Comparison of ENCODE assay signal across 9 cellular contexts in genomic region chr1:151721788-151722510, GRCh38. TPM values are rescaled to one million over a fixed set of nuclear protein-coding genes. Genes with fewer than 3 reads are reported as not detected.
DNase-seq lines count a peak whose midpoint lies in the region; ATAC-seq and TF ChIP-seq lines count a peak whose summit lies in the region.
"Had no signal": no experiment of that assay in that cellular context is flagged by ENCODE, and none has a peak within 500 bp of the region (broad histone marks: within the 10 kb centered on the region; RNA-seq: fewer than 3 reads in every experiment).

No MANE protein-coding gene starts in this region.

- CTCF ChIA-PET in activated naive CD4-positive, alpha-beta T cell treated with anti-CD3 and anti-CD28 coated beads for 36 hours (lab: Charles Lee), result interaction anchor here (0.6 to 1.3 kb wide), 3 partner anchors 101 to 164 kb away, joined by 3 to 6 read pairs (median 3); no protein-coding TSS in a partner anchor

- no peaks in the 10 kb centered on the region for H3K36me3 Mint-ChIP-seq in activated naive CD4-positive, alpha-beta T cell treated with anti-CD3 and anti-CD28 coated beads for 36 hours (ENCODE audit: low read depth)

- H3K27me3 Mint-ChIP-seq in activated naive CD4-positive, alpha-beta T cell treated with anti-CD3 and anti-CD28 coated beads for 36 hours (ENCODE audit: low read depth), result peaks cover 57% of the 10 kb centered on the region

- H3K9me3 ChIP-seq in adipocyte (ENCODE audit: control insufficient read depth, low read length) (no peaks in the 10 kb centered on the region), liver (ENCODE audit: control insufficient read depth in 4 of 4, low read length in 3 of 4) (no peaks in the 10 kb centered on the region), tibial artery (no peaks in the 10 kb centered on the region)

- no peak overlapping the region for H3K27ac ChIP-seq in liver (ENCODE audit: low read depth in 1 of 2, low read length in 2 of 2)
- peak overlapping the region; percentile 72 to 79 for H3K27ac ChIP-seq in tibial artery
- H3K27ac ChIP-seq: epithelial cell of prostate had no signal

- DNase-seq in activated naive CD4-positive, alpha-beta T cell treated with anti-CD3 and anti-CD28 coated beads for 36 hours, result no peak
- DNase-seq in activated naive CD4-positive, alpha-beta T cell (lab: John Stamatoyannopoulos, UW), result no peak
- no peak for DNase-seq in adipocyte (ENCODE audit: low read depth)
- no peak for DNase-seq in tibial artery
- no peak for DNase-seq in NCI-H1048 (lab: John Stamatoyannopoulos, UW)
- no peak for DNase-seq in midbrain (lab: John Stamatoyannopoulos, UW)

- no peak for ATAC-seq in HG03045 (IDR thresholded peaks at IDR 0.05; ENCODE audit: unreplicated experiment)

- intact Hi-C loops in activated naive CD4-positive, alpha-beta T cell treated with anti-CD3 and anti-CD28 coated beads for 36 hours (cut with micrococcal nuclease), result loop anchor here (5.0 kb wide), 1 partner anchor 180 kb away; the partner anchor contains the start of gene TUFT1
- intact Hi-C loops in tibial artery (cut with DNase I; ENCODE audit: low total_unique reads), result no loop called here

- no peaks in the 10 kb centered on the region for H3K9me3 Mint-ChIP-seq in activated naive CD4-positive, alpha-beta T cell treated with anti-CD3 and anti-CD28 coated beads for 36 hours

- H3K9ac ChIP-seq in adipocyte (ENCODE audit: low read length) (no peak overlapping the region), liver (ENCODE audit: low read depth in 1 of 2, low read length in 2 of 2) (no peak overlapping the region)

- no peak overlapping the region for H3K27ac Mint-ChIP-seq in activated naive CD4-positive, alpha-beta T cell treated with anti-CD3 and anti-CD28 coated beads for 36 hours

- H3K4me1 ChIP-seq in adipocyte (ENCODE audit: control insufficient read depth, insufficient read depth, low read length) (peaks cover 19% of the 10 kb centered on the region), liver (ENCODE audit: control insufficient read depth in 4 of 4, insufficient read depth in 4 of 4, low read length in 3 of 4) (peaks cover 7 to 21% (median 15%) of the 10 kb centered on the region in 4 donors), tibial artery (peaks cover 0 to 38% (median 28%) of the 10 kb centered on the region in 4 donors)

- 43% methylated on average over 17 of the region's 17 CpGs for WGBS in liver

- TF ChIP-seq CTCF in liver (IDR thresholded peaks at IDR 0.05; ENCODE audit: low read depth, low read length, missing input control) (no peak), tibial artery (IDR thresholded peaks at IDR 0.05) (no peak)

- peak overlapping the region; percentile 74 for H3K4me3 ChIP-seq in adipocyte (ENCODE audit: low read length)
- peak overlapping the region in 2 of 3 donors; percentile 50 to 65 for H3K4me3 ChIP-seq in liver (ENCODE audit: low read depth in 1 of 3, low read length in 3 of 3)
- peak overlapping the region; percentile 52 to 66 for H3K4me3 ChIP-seq in tibial artery

- H3K4me1 Mint-ChIP-seq in activated naive CD4-positive, alpha-beta T cell treated with anti-CD3 and anti-CD28 coated beads for 36 hours (ENCODE audit: low read depth), result peaks cover 17% of the 10 kb centered on the region

- peaks cover 46% of the 10 kb centered on the region for H3K27me3 ChIP-seq in adipocyte (replicated peaks; ENCODE audit: control insufficient read depth, insufficient read depth, low read length)
- no peaks in the 10 kb centered on the region for H3K27me3 ChIP-seq in liver (ENCODE audit: control insufficient read depth in 4 of 4, insufficient read depth in 4 of 4, low read length in 3 of 4)
- H3K27me3 ChIP-seq in tibial artery, result peaks cover 0 to 7% of the 10 kb centered on the region in 2 donors

- H3K4me3 Mint-ChIP-seq in activated naive CD4-positive, alpha-beta T cell treated with anti-CD3 and anti-CD28 coated beads for 36 hours, result peak overlapping the region; percentile 69

- H3K36me3 ChIP-seq in adipocyte (ENCODE audit: control insufficient read depth, insufficient read depth, low read length, severe bottlenecking) (no peaks in the 10 kb centered on the region), liver (ENCODE audit: control insufficient read depth in 4 of 4, insufficient read depth in 3 of 4, low read depth in 1 of 4, low read length in 3 of 4) (no peaks in the 10 kb centered on the region), tibial artery (no peaks in the 10 kb centered on the region)

- TF ChIP-seq RAD21 in liver (IDR thresholded peaks at IDR 0.05), result no peak

TF ChIP-seq in liver, 16 proteins besides CTCF, POLR2A, EP300 and RAD21:
- TF ChIP-seq MAX (IDR thresholded peaks at IDR 0.05) (no peak), ATF3 (IDR thresholded peaks at IDR 0.05) (no peak), NR2F2 (IDR thresholded peaks at IDR 0.05) (no peak), GABPA (IDR thresholded peaks at IDR 0.05 in 1 of 2, conservative IDR thresholded peaks at IDR 0.05 in 1 of 2) (no peak), HNF4G (IDR thresholded peaks at IDR 0.05) (no peak), EGR1 (IDR thresholded peaks at IDR 0.05; ENCODE audit: low read depth in 2 of 2) (no peak), RXRA (IDR thresholded peaks at IDR 0.05) (no peak)

RNA-seq across cellular contexts. Expression of gene RIIAD1, which starts 0.6 kb away (rescaled TPM):
- not detected for total RNA-seq in activated naive CD4-positive, alpha-beta T cell treated with anti-CD3 and anti-CD28 coated beads for 36 hours
- total RNA-seq in liver, result not detected
- not detected for polyA plus RNA-seq in liver

RNA-seq across cellular contexts. Expression of gene CELF3, which starts 5.3 kb away (rescaled TPM):
- not detected for total RNA-seq in activated naive CD4-positive, alpha-beta T cell treated with anti-CD3 and anti-CD28 coated beads for 36 hours
- total RNA-seq in liver, result under 1 TPM in 1 of 2 donors, not detected in 1; 0.28 TPM
- not detected for polyA plus RNA-seq in liver

RNA-seq across cellular contexts. Expression of gene MRPL9, which starts 41.3 kb away (rescaled TPM):
- total RNA-seq in activated naive CD4-positive, alpha-beta T cell treated with anti-CD3 and anti-CD28 coated beads for 36 hours, result 100 to 1,000 TPM; 157 to 160 TPM
- 10 to 100 TPM; 22.5 to 34.6 TPM for total RNA-seq in liver
- 10 to 100 TPM; 28.6 to 43.5 TPM for polyA plus RNA-seq in liver

Comparison
In these comparisons a context has a peak if more than half of its experiments do, and no peak if none do; other contexts are left out.
1. H3K27ac ChIP-seq: peak in tibial artery (2 of 2); none in liver (0 of 2).
2. RNA of gene MRPL9, which starts 41.3 kb away (total RNA-seq): 157 to 160 TPM in activated naive CD4-positive, alpha-beta T cell treated with anti-CD3 and anti-CD28 coated beads for 36 hours; 22.5 to 34.6 TPM in liver; every median in the first group is over 4 times any median in the second.
3. Peak in every context shown above with its lines, with median percentiles within 50 percentile points of each other: H3K4me3 ChIP-seq.